ENCODE assay signal across 1 cellular context in genomic region chr10:122259075-122259466, GRCh38.
TF ChIP-seq lines count a peak whose summit lies in the region.

No MANE protein-coding gene starts in this region.

TF ChIP-seq in H1, 55 proteins besides CTCF, POLR2A, EP300 and RAD21 (continued from another document):
- TF ChIP-seq, protein P1, sequence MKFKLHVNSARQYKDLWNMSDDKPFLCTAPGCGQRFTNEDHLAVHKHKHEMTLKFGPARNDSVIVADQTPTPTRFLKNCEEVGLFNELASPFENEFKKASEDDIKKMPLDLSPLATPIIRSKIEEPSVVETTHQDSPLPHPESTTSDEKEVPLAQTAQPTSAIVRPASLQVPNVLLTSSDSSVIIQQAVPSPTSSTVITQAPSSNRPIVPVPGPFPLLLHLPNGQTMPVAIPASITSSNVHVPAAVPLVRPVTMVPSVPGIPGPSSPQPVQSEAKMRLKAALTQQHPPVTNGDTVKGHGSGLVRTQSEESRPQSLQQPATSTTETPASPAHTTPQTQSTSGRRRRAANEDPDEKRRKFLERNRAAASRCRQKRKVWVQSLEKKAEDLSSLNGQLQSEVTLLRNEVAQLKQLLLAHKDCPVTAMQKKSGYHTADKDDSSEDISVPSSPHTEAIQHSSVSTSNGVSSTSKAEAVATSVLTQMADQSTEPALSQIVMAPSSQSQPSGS (IDR thresholded peaks at IDR 0.05; ENCODE audit: low read length) = no peak
- no peak for TF ChIP-seq NANOG (IDR thresholded peaks at IDR 0.05; ENCODE audit: insufficient read depth, low read depth, low read length, poor library complexity, severe bottlenecking)
- no peak for TF ChIP-seq KDM1A (IDR thresholded peaks at IDR 0.05; ENCODE audit: borderline replicate concordance, low read length)
- no peak for TF ChIP-seq CHD2 (IDR thresholded peaks at IDR 0.05; ENCODE audit: low read length)
- no peak for TF ChIP-seq TEAD4 (IDR thresholded peaks at IDR 0.05; ENCODE audit: low read depth, low read length)
- TF ChIP-seq CHD1 (IDR thresholded peaks at IDR 0.05; ENCODE audit: low read depth, low read length) = no peak
- no peak for TF ChIP-seq SUZ12 (IDR thresholded peaks at IDR 0.05; ENCODE audit: low read length)
- TF ChIP-seq BCL11A (IDR thresholded peaks at IDR 0.05; ENCODE audit: low read depth in 2 of 2, low read length in 2 of 2) = no peak
- TF ChIP-seq E2F6 (IDR thresholded peaks at IDR 0.05) = no peak
- TF ChIP-seq CTBP2 (IDR thresholded peaks at IDR 0.05; ENCODE audit: borderline replicate concordance, insufficient read depth, insufficient read length, low read length) = no peak
- no peak for TF ChIP-seq ASH2L (IDR thresholded peaks at IDR 0.05; ENCODE audit: low read length)
- TF ChIP-seq, protein P2, sequence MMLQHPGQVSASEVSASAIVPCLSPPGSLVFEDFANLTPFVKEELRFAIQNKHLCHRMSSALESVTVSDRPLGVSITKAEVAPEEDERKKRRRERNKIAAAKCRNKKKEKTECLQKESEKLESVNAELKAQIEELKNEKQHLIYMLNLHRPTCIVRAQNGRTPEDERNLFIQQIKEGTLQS (IDR thresholded peaks at IDR 0.05; ENCODE audit: insufficient read depth, low read depth, low read length) = no peak
- TF ChIP-seq KDM4A (IDR thresholded peaks at IDR 0.05; ENCODE audit: low read depth, low read length, severe bottlenecking) = no peak
- TF ChIP-seq SP1 (IDR thresholded peaks at IDR 0.05; ENCODE audit: low read depth, low read length) = no peak
- TF ChIP-seq BRCA1 (IDR thresholded peaks at IDR 0.05; ENCODE audit: low read depth, low read length) = no peak
- TF ChIP-seq NRF1 (IDR thresholded peaks at IDR 0.05; ENCODE audit: low read depth, low read length) = no peak
- no peak for TF ChIP-seq SP2 (IDR thresholded peaks at IDR 0.05; ENCODE audit: low read length)
- no peak for TF ChIP-seq TBP (IDR thresholded peaks at IDR 0.05; ENCODE audit: low read depth, low read length)
TF ChIP-seq in H1: peak in this region for 0.
